In the genomic region with DNA sequence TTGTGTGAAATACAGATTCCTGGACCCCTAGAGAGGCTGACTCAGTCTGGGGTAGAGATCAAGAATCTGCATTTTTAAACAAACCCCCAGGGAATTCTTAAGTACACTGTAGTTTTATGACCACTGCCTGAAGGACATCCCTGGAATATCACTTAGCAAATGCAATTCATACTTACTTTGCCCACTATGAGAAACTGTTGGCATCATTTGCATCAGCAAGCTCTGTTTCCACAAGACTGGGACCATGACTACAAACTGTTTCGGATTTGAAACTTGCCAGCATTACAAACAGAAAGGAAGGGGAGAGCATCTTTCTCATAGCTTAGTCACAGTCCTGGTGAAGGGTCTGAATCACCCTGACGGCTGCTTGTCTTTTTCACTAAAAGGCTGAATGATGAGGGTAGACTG, we compare ENCODE assay signal across 9 cellular contexts.
A peak's percentile ranks its signal among the peaks of the same experiment; 100 is the strongest.
DNase-seq lines count a peak whose midpoint lies in the region; ATAC-seq and TF ChIP-seq lines count a peak whose summit lies in the region.
"Had no signal": no experiment of that assay in that cellular context is flagged by ENCODE, and none has a peak within 500 bp of the region (broad histone marks: within the 10 kb centered on the region; RNA-seq: fewer than 3 reads in every experiment).

No MANE protein-coding gene starts in this region.

- H3K36me3 Mint-ChIP-seq in activated naive CD4-positive, alpha-beta T cell treated with anti-CD3 and anti-CD28 coated beads, Interleukin-2, amount 10 ng/mL, durations not matched to agents 7 days and 5 days: peaks cover 24% of the 10 kb centered on the region
- no peaks in the 10 kb centered on the region for H3K36me3 Mint-ChIP-seq in CD14-positive monocyte

- no peaks in the 10 kb centered on the region for H3K9me3 ChIP-seq in mesenchymal stem cell (ENCODE audit: control insufficient read depth, low read length)
- H3K9me3 ChIP-seq: neutrophil had no signal

- H3K9me3 Mint-ChIP-seq in activated naive CD4-positive, alpha-beta T cell treated with anti-CD3 and anti-CD28 coated beads, Interleukin-2, amount 10 ng/mL, durations not matched to agents 7 days and 5 days: no peaks in the 10 kb centered on the region
- H3K9me3 Mint-ChIP-seq in CD14-positive monocyte: no peaks in the 10 kb centered on the region

- H2BK15ac ChIP-seq in mesenchymal stem cell (ENCODE audit: low read depth, poor library complexity, severe bottlenecking): no peak overlapping the region

- no peak overlapping the region for H4K91ac ChIP-seq in mesenchymal stem cell (ENCODE audit: low read length)

- no peak overlapping the region for H3K14ac ChIP-seq in mesenchymal stem cell (ENCODE audit: low read length in 2 of 2)

- CTCF ChIA-PET in activated naive CD4-positive, alpha-beta T cell treated with anti-CD3 and anti-CD28 coated beads, Interleukin-2, amount 10 ng/mL, durations not matched to agents 7 days and 5 days (lab: Charles Lee): interaction anchor here (0.6 to 1.0 kb wide), 2 partner anchors 58 to 62 kb away, joined by 3 read pairs; no protein-coding TSS in a partner anchor

- intact Hi-C loops in CD14-positive monocyte (cut with micrococcal nuclease): no loop called here

- peak; percentile 38 for ATAC-seq in HG02885 (IDR thresholded peaks at IDR 0.05; ENCODE audit: poor library complexity, unreplicated experiment)
- ATAC-seq in GM18873 (IDR thresholded peaks at IDR 0.05; ENCODE audit: low FRiP score, unreplicated experiment): no peak
- ATAC-seq in HG03354 (IDR thresholded peaks at IDR 0.05; ENCODE audit: poor library complexity, severe bottlenecking, unreplicated experiment): no peak
- no peak for ATAC-seq in HG03108 (IDR thresholded peaks at IDR 0.05; ENCODE audit: unreplicated experiment)

- H3K79me1 ChIP-seq in mesenchymal stem cell (replicated peaks; ENCODE audit: low read length, poor library complexity, severe bottlenecking): peaks cover 7% of the 10 kb centered on the region

- H3K4me2 ChIP-seq in mesenchymal stem cell (ENCODE audit: low read length, poor library complexity, severe bottlenecking): peak overlapping the region; percentile 16

- no peak overlapping the region for H3K23ac ChIP-seq in mesenchymal stem cell (ENCODE audit: low read length in 2 of 2)

- peak overlapping the region; percentile 80 for H3K9ac ChIP-seq in mesenchymal stem cell (ENCODE audit: low read length)

- TF ChIP-seq CTCF in AG10803 (conservative IDR thresholded peaks at IDR 0.05; ENCODE audit: low read length): no peak
- TF ChIP-seq CTCF in CD14-positive monocyte (IDR thresholded peaks at IDR 0.05): no peak

- peak overlapping the region; percentile 37 for H3K27ac ChIP-seq in mesenchymal stem cell (ENCODE audit: low read length, poor library complexity, severe bottlenecking)
- H3K27ac ChIP-seq: neutrophil had no signal

- H2AFZ ChIP-seq in mesenchymal stem cell (ENCODE audit: low read depth, low read length): no peak overlapping the region

- H4K8ac ChIP-seq in mesenchymal stem cell (ENCODE audit: low read length): peak overlapping the region; percentile 48

- H3K36me3 ChIP-seq in mesenchymal stem cell (ENCODE audit: control insufficient read depth in 1 of 2, insufficient read depth in 2 of 2, low read depth in 1 of 2, low read length in 2 of 2): no peaks in the 10 kb centered on the region
- H3K36me3 ChIP-seq: neutrophil had no signal

- no peak overlapping the region for H2BK120ac ChIP-seq in mesenchymal stem cell (ENCODE audit: low read depth, low read length)

- no peaks in the 10 kb centered on the region for H3K27me3 Mint-ChIP-seq in activated naive CD4-positive, alpha-beta T cell treated with anti-CD3 and anti-CD28 coated beads, Interleukin-2, amount 10 ng/mL, durations not matched to agents 7 days and 5 days
- peaks cover 0 to 3% (median 0%) of the 10 kb centered on the region in 3 donors for H3K27me3 Mint-ChIP-seq in CD14-positive monocyte (ENCODE audit: low read depth in 3 of 3)

- DNase-seq in AG10803 (ENCODE audit: low read depth) (peak; percentile 92), mesenchymal stem cell (peak; percentile 93), CD14-positive monocyte (ENCODE audit: low spot score) (no peak)
- peak; percentile 28 for DNase-seq in activated naive CD4-positive, alpha-beta T cell treated with anti-CD3 and anti-CD28 coated beads, Interleukin-2, amount 10 ng/mL, durations not matched to agents 7 days and 5 days

- no peak overlapping the region for H2BK12ac ChIP-seq in mesenchymal stem cell (ENCODE audit: low read length in 2 of 2)

- H3K4me1 ChIP-seq in mesenchymal stem cell (ENCODE audit: control insufficient read depth, insufficient read depth, low read depth, low read length): peaks cover 2% of the 10 kb centered on the region

- no peak overlapping the region for H2BK5ac ChIP-seq in mesenchymal stem cell (ENCODE audit: low read depth, low read length, poor library complexity, severe bottlenecking)

- H3K18ac ChIP-seq in mesenchymal stem cell (ENCODE audit: low read depth in 1 of 2, low read length in 2 of 2): peak overlapping the region in 1 of 2 experiments; percentile 5

- H3K27me3 ChIP-seq in mesenchymal stem cell (ENCODE audit: control insufficient read depth in 1 of 2, insufficient read depth in 1 of 2, low read length in 2 of 2): no peaks in the 10 kb centered on the region
- H3K27me3 ChIP-seq: neutrophil had no signal

- peak overlapping the region; percentile 78 for H3K27ac Mint-ChIP-seq in activated naive CD4-positive, alpha-beta T cell treated with anti-CD3 and anti-CD28 coated beads, Interleukin-2, amount 10 ng/mL, durations not matched to agents 7 days and 5 days
- H3K27ac Mint-ChIP-seq in CD14-positive monocyte: no peak overlapping the region

- WGBS in mesenchymal stem cell: 2% methylated on average over 2 of the region's 2 CpGs

- peaks cover 87% of the 10 kb centered on the region for H3K4me1 Mint-ChIP-seq in activated naive CD4-positive, alpha-beta T cell treated with anti-CD3 and anti-CD28 coated beads, Interleukin-2, amount 10 ng/mL, durations not matched to agents 7 days and 5 days
- H3K4me1 Mint-ChIP-seq in CD14-positive monocyte: peaks cover 3% of the 10 kb centered on the region

- H3K4me3 ChIP-seq in AG10803 (ENCODE audit: low read length) (no peak overlapping the region), mesenchymal stem cell (ENCODE audit: insufficient read depth in 1 of 2, low read depth in 1 of 2, low read length in 2 of 2) (peak overlapping the region in 1 of 2 experiments; percentile 44)

- H3K4ac ChIP-seq in mesenchymal stem cell (ENCODE audit: low read depth in 1 of 2, low read length in 2 of 2): no peak overlapping the region

- no peak overlapping the region for H2AK5ac ChIP-seq in mesenchymal stem cell (ENCODE audit: low read length, severe bottlenecking)

- H3K4me3 Mint-ChIP-seq in activated naive CD4-positive, alpha-beta T cell treated with anti-CD3 and anti-CD28 coated beads, Interleukin-2, amount 10 ng/mL, durations not matched to agents 7 days and 5 days: no peak overlapping the region
- H3K4me3 Mint-ChIP-seq in CD14-positive monocyte: no peak overlapping the region
